In genomic region chr4:151246742-151247141, GRCh38 we compare ENCODE assay signal across 24 cellular contexts. TPM values are rescaled to one million over a fixed set of nuclear protein-coding genes. Genes with fewer than 3 reads are reported as not detected.
DNase-seq lines count a peak whose midpoint lies in the region; ATAC-seq, FAIRE-seq and TF ChIP-seq lines count a peak whose summit lies in the region.
"Had no signal": no experiment of that assay in that cellular context is flagged by ENCODE, and none has a peak within 500 bp of the region (broad histone marks: within the 10 kb centered on the region; RNA-seq: fewer than 3 reads in every experiment).

No MANE protein-coding gene starts in this region.

- TF ChIP-seq POLR2A in right lobe of liver (IDR thresholded peaks at IDR 0.05) (no peak), vagina (IDR thresholded peaks at IDR 0.05) (no peak)

- H3K4me1 ChIP-seq in right lobe of liver (peaks cover 0 to 55% (median 3%) of the 10 kb centered on the region in 4 donors), vagina (no peaks in the 10 kb centered on the region)
- H3K4me1 ChIP-seq: A549 had no signal

- H3K9me3 ChIP-seq in right lobe of liver (no peaks in the 10 kb centered on the region), vagina (no peaks in the 10 kb centered on the region)
- H3K9me3 ChIP-seq: A549, HAP-1 had no signal

- FAIRE-seq in bronchial epithelial cell (lab: Jason Lieb, UNC): no peak
- FAIRE-seq: A549, GM12891, GM18507, H54 had no signal

- ATAC-seq in left lobe of liver (peak; percentile 43), right lobe of liver (peak; percentile 49 to 61 (median 56))
- ATAC-seq: A549 had no signal

- TF ChIP-seq CTCF in bronchial epithelial cell (IDR thresholded peaks at IDR 0.05; ENCODE audit: insufficient read depth, low read length, severe bottlenecking) (no peak), right lobe of liver (IDR thresholded peaks at IDR 0.05) (no peak), vagina (IDR thresholded peaks at IDR 0.05) (no peak), GM20000 (IDR thresholded peaks at IDR 0.05; ENCODE audit: extremely low read depth, missing control alignments) (no peak)

- 48% methylated on average over 2 of the region's 2 CpGs for WGBS in right lobe of liver (ENCODE audit: insufficient coverage, low coverage, low lambda C conversion rate, missing lambda C conversion rate)

- H3K4me3 ChIP-seq in bronchial epithelial cell (ENCODE audit: low read depth, low read length): no peak overlapping the region
- no peak overlapping the region for H3K4me3 ChIP-seq in right lobe of liver
- H3K4me3 ChIP-seq in vagina: no peak overlapping the region
- H3K4me3 ChIP-seq: A549, HAP-1 had no signal

- H3K36me3 ChIP-seq in bronchial epithelial cell (ENCODE audit: control insufficient read depth, insufficient read depth, low read length): no peaks in the 10 kb centered on the region
- no peaks in the 10 kb centered on the region for H3K36me3 ChIP-seq in right lobe of liver
- H3K36me3 ChIP-seq in vagina: no peaks in the 10 kb centered on the region
- H3K36me3 ChIP-seq: HAP-1 had no signal

- peak overlapping the region in 1 of 3 donors; percentile 88 for H3K27ac ChIP-seq in right lobe of liver
- no peak overlapping the region for H3K27ac ChIP-seq in vagina
- H3K27ac ChIP-seq: A549 had no signal

- intact Hi-C loops in right lobe of liver (cut with DNase I): no loop called here
- intact Hi-C loops in vagina (cut with DNase I): no loop called here

- H3K27me3 ChIP-seq in bronchial epithelial cell (ENCODE audit: control insufficient read depth, insufficient read depth, low read length) (no peaks in the 10 kb centered on the region), right lobe of liver (no peaks in the 10 kb centered on the region), vagina (no peaks in the 10 kb centered on the region)

- DNase-seq in bronchial epithelial cell (ENCODE audit: low read depth) (peak; percentile 29), left lobe of liver (ENCODE audit: low spot score) (no peak), right lobe of liver (no peak), vagina (ENCODE audit: extremely low spot score in 2 of 2) (no peak), GM20000 (ENCODE audit: low spot score) (no peak), AML-193 (lab: John Stamatoyannopoulos, UW) (no peak)
- DNase-seq: 8988T; ACHN; C1 segment of cervical spinal cord; Calu3; CD4-positive, alpha-beta memory T cell; COR-L47; DMS53; DMS79 treated with DMSO at 0.1 percent for 48 hours; GF-D8; GOT3; HFFc6 had no signal

RNA-seq across cellular contexts. Expression of gene PRSS48, which starts 30.2 kb away (rescaled TPM):
- total RNA-seq in bronchial epithelial cell (not detected in 2 replicates), left lobe of liver (not detected), right lobe of liver (not detected), vagina (not detected)
- total RNA-seq: Calu3; CD4-positive, alpha-beta memory T cell; Daoy; G401; HFFc6 had no signal
